ENCODE assay signal across 28 cellular contexts in genomic region chr2:223369889-223370288, GRCh38.
"Had no signal": no experiment of that assay in that cellular context is flagged by ENCODE, and none has a peak within 500 bp of the region (broad histone marks: within the 10 kb centered on the region; RNA-seq: fewer than 3 reads in every experiment).

No MANE protein-coding gene starts in this region.

- H3K4me1 ChIP-seq: colonic mucosa, esophagus muscularis mucosa, esophagus squamous epithelium, foreskin keratinocyte, gastrocnemius medialis, gastroesophageal sphincter, heart left ventricle, heart right ventricle had no signal

- H3K27ac ChIP-seq: colonic mucosa, coronary artery, dorsolateral prefrontal cortex, epithelial cell of prostate, esophagus muscularis mucosa, esophagus squamous epithelium, foreskin keratinocyte, gastrocnemius medialis, gastroesophageal sphincter, heart left ventricle, heart right ventricle, hepatocyte had no signal

- H3K36me3 ChIP-seq: colonic mucosa, esophagus muscularis mucosa, esophagus squamous epithelium, gastrocnemius medialis, gastroesophageal sphincter, heart left ventricle, heart right ventricle had no signal

- FAIRE-seq: endometrium, endothelial cell of umbilical vein, frontal cortex had no signal

- H3K9me3 ChIP-seq: colonic mucosa, esophagus muscularis mucosa, esophagus squamous epithelium, gastrocnemius medialis, gastroesophageal sphincter, heart left ventricle, heart right ventricle had no signal

- ATAC-seq: effector memory CD8-positive, alpha-beta T cell; esophagus mucosa; foreskin keratinocyte; gastrocnemius medialis; gastroesophageal sphincter; heart left ventricle; heart right ventricle had no signal

- H3K27me3 ChIP-seq: colonic mucosa, esophagus muscularis mucosa, esophagus squamous epithelium, foreskin keratinocyte, gastrocnemius medialis, gastroesophageal sphincter, heart left ventricle, heart right ventricle, hepatocyte had no signal

- DNase-seq: colonic mucosa; cortex of kidney; dermis blood vessel endothelial cell; dorsolateral prefrontal cortex; effector CD4-positive, alpha-beta T cell; effector CD8-positive, alpha-beta T cell; effector memory CD4-positive, alpha-beta T cell; effector memory CD8-positive, alpha-beta T cell; endodermal cell; erythroblast; esophagus squamous epithelium; foreskin fibroblast; foreskin keratinocyte; foreskin melanocyte; gastrocnemius medialis; glutamatergic neuron; head of caudate nucleus; heart left ventricle; heart right ventricle had no signal

- H3K4me3 ChIP-seq: colonic mucosa, coronary artery, dorsolateral prefrontal cortex, esophagus muscularis mucosa, esophagus squamous epithelium, gastrocnemius medialis, gastroesophageal sphincter, heart left ventricle, heart right ventricle, hepatocyte had no signal
